In the genomic region with DNA sequence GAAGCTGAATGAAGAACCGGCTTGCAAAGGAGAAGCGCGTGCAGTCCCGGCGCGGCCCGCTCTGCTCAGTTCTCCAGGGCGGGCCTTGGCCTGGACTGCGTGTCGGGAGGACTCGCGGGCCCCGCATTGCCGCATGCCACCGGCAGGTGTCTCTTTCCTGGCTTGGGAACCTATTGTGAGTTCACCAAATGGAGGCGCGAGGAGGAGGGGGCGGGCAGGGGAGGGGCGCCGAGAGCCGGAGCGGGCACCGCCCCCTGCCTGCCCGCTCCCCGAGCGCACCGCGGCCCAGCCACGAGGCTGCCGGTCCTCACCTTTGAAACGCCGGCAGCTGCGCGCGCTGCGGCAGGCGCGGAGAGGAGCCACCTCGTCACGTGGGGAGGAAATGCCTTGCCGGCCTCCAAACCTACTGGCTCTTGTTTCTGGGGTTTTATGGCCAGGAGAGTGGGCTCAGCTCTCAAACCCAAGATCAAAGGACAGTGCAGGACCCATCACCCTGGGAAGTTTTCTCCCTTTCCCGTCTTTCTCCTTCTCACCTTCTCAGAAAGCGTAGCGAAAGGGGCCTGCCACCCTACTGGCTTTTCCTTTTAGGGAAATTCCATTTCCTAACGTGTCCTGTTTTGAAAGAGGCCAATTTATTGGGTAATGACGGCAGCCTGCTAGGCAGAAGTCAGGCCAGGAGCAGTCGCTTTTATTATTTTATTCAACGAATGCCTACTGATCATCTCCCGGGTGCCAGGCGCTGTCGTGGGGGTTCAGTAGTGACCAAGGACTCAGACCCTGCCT, we compare ENCODE assay signal across 9 cellular contexts. TPM values are rescaled to one million over a fixed set of nuclear protein-coding genes. Genes with fewer than 3 reads are reported as not detected.
DNase-seq lines count a peak whose midpoint lies in the region; ATAC-seq, FAIRE-seq and TF ChIP-seq lines count a peak whose summit lies in the region.
"Had no signal": no experiment of that assay in that cellular context is flagged by ENCODE, and none has a peak within 500 bp of the region (broad histone marks: within the 10 kb centered on the region; RNA-seq: fewer than 3 reads in every experiment).

No MANE protein-coding gene starts in this region.

- ATAC-seq in HG03442 (IDR thresholded peaks at IDR 0.05; ENCODE audit: unreplicated experiment) (peak; percentile 91), thoracic aorta (ENCODE audit: insufficient number of reproducible peaks, low FRiP score, low read depth) (peak; percentile 67)

- peak overlapping the region; percentile 93 to 95 for H3K27ac ChIP-seq in thoracic aorta

- FAIRE-seq in GM19239 (lab: Jason Lieb, UNC) = peak; percentile 88

- H3K27ac Mint-ChIP-seq in activated naive CD8-positive, alpha-beta T cell = peak overlapping the region; percentile 34
- no peak overlapping the region for H3K27ac Mint-ChIP-seq in osteocyte (ENCODE audit: unreplicated experiment)

- H3K9me3 Mint-ChIP-seq in activated naive CD8-positive, alpha-beta T cell (ENCODE audit: low read depth) = no peaks in the 10 kb centered on the region
- H3K9me3 Mint-ChIP-seq in osteocyte (ENCODE audit: unreplicated experiment) = no peaks in the 10 kb centered on the region

- H3K4me3 Mint-ChIP-seq in activated naive CD8-positive, alpha-beta T cell = peak overlapping the region; percentile 44
- H3K4me3 Mint-ChIP-seq in osteocyte (ENCODE audit: unreplicated experiment) = peak overlapping the region; percentile 60

- no peaks in the 10 kb centered on the region for H3K27me3 ChIP-seq in thoracic aorta (replicated peaks; ENCODE audit: insufficient read depth)

- H3K36me3 Mint-ChIP-seq in activated naive CD8-positive, alpha-beta T cell = no peaks in the 10 kb centered on the region
- H3K36me3 Mint-ChIP-seq in osteocyte (ENCODE audit: unreplicated experiment) = no peaks in the 10 kb centered on the region

- DNase-seq in Ammon's horn (ENCODE audit: low spot score) (peak; percentile 92), GM19239 (ENCODE audit: insufficient read length, low spot score) (peak; percentile 86), SK-MEL-5 (ENCODE audit: low read depth, low spot score) (peak; percentile 83), head of caudate nucleus (peak; percentile 89 to 97 (median 93)), osteocyte (ENCODE audit: extremely low spot score, unreplicated experiment) (peak; percentile 95), thoracic aorta (ENCODE audit: low spot score) (peak; percentile 75)

- peaks cover 31% of the 10 kb centered on the region for H3K4me1 Mint-ChIP-seq in activated naive CD8-positive, alpha-beta T cell (ENCODE audit: low read depth)
- peaks cover 16% of the 10 kb centered on the region for H3K4me1 Mint-ChIP-seq in osteocyte (ENCODE audit: unreplicated experiment)

- H3K27me3 Mint-ChIP-seq in activated naive CD8-positive, alpha-beta T cell = no peaks in the 10 kb centered on the region
- no peaks in the 10 kb centered on the region for H3K27me3 Mint-ChIP-seq in osteocyte (ENCODE audit: unreplicated experiment)

- no peaks in the 10 kb centered on the region for H3K9me3 ChIP-seq in thoracic aorta

- in situ Hi-C loops in SK-MEL-5 (cut with HindIII; ENCODE audit: low pct_unique_long_range_greater_than_20kb, low sequenced_read_pairs) = no loop called here

- H3K4me1 ChIP-seq in thoracic aorta (ENCODE audit: control insufficient read depth in 1 of 2, low read depth in 2 of 2) = peaks cover 11 to 24% of the 10 kb centered on the region in 2 donors

- TF ChIP-seq CTCF in osteocyte (IDR thresholded peaks at IDR 0.05) (peak; percentile 73), thoracic aorta (IDR thresholded peaks at IDR 0.05) (peak; percentile 96)

- no peaks in the 10 kb centered on the region for H3K36me3 ChIP-seq in thoracic aorta

- intact Hi-C loops in head of caudate nucleus (cut with DNase I) = loop anchor here (5.0 to 10.0 kb wide), 2 partner anchors 209 to 396 kb away; partner anchors contain the start of gene USPL1

- H3K4me3 ChIP-seq in thoracic aorta = peak overlapping the region; percentile 74

RNA-seq across cellular contexts. Expression of gene UBE2L5, which starts 13.8 kb away (rescaled TPM):
- total RNA-seq in SK-MEL-5 (2014; rRNA removed; shearing (Covaris generic)) = not detected in 2 replicates
- polyA plus RNA-seq in SK-MEL-5 (2015; cell fraction: cytosol; rRNA removed) = not detected in 2 replicates
- not detected in 2 replicates for polyA plus RNA-seq in SK-MEL-5 (2015; cell fraction: nucleus; rRNA removed)
- not detected in 2 replicates for total RNA-seq in osteocyte
- total RNA-seq in thoracic aorta = 1 to 10 TPM in 1 of 2 donors, not detected in 1; 1.1 TPM
- total RNA-seq: T-helper 2 cell treated with Interferon-gamma antibody and Interleukin-4, amounts not matched to agents 100 ng/mL and 5 ng/mL, for 36 hours had no signal

RNA-seq across cellular contexts. Expression of gene HMGB1, which starts 57.2 kb away (rescaled TPM):
- 475 and 507 TPM in 2 replicates for total RNA-seq in SK-MEL-5 (2014; rRNA removed; shearing (Covaris generic))
- polyA plus RNA-seq in SK-MEL-5 (2015; cell fraction: cytosol; rRNA removed) = 366 and 403 TPM in 2 replicates
- 860 and 921 TPM in 2 replicates for polyA plus RNA-seq in SK-MEL-5 (2015; cell fraction: nucleus; rRNA removed)
- total RNA-seq in osteocyte (249 and 264 TPM in 2 replicates), thoracic aorta (100 to 1,000 TPM; 188 to 369 TPM)

Comparison
In these comparisons a context has a peak if more than half of its experiments do, and no peak if none do; other contexts are left out.
1. Peak in every context shown above with its lines: DNase-seq, ATAC-seq, H3K4me3 ChIP-seq and H3K27ac ChIP-seq.